ENCODE assay signal across 2 cellular contexts in the genomic region with DNA sequence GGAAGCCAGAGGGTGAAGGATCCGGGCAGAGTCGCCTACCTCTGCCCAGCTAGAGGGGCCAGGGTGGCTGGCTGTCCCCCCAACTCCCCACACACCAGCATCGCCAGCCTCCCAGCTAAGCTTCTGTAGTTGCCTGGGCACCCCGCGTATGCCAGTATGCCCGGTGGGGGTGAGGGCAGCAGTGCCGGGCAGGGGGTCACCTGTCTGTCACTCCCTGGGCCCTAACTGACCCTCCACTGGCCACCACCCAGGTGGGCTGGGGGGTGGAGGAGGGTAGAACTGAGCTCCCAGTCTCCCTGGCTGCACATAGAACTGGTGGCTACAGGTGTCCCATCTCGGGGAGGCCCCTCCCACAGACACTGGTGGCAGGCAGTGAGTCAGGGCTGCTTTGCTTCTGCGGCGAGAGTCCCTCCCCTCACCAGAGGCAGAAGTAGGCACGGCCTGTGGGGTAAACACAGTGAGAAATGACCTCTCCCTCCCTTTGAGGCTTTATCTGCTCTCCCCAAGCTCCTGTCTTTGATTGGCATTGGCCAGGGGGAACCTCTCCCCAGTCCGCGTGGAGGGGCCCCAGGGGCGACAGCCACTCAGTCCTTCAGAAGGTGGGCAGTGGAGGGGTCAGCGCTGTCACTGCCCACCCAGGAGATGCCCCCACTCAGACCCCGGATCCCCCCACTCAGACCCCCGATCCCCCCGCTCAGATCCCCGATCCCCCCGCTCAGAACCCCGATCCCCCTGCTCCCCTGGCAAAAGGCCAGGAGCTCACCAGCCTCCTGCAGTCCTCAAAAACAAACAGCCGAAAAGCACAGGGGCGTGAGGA.
TF ChIP-seq lines count a peak whose summit lies in the region.

No MANE protein-coding gene starts in this region.

TF ChIP-seq in HEK293, 187 proteins besides CTCF, POLR2A, EP300 and RAD21 (continued from another document and continues in another):
- TF ChIP-seq, protein P1, sequence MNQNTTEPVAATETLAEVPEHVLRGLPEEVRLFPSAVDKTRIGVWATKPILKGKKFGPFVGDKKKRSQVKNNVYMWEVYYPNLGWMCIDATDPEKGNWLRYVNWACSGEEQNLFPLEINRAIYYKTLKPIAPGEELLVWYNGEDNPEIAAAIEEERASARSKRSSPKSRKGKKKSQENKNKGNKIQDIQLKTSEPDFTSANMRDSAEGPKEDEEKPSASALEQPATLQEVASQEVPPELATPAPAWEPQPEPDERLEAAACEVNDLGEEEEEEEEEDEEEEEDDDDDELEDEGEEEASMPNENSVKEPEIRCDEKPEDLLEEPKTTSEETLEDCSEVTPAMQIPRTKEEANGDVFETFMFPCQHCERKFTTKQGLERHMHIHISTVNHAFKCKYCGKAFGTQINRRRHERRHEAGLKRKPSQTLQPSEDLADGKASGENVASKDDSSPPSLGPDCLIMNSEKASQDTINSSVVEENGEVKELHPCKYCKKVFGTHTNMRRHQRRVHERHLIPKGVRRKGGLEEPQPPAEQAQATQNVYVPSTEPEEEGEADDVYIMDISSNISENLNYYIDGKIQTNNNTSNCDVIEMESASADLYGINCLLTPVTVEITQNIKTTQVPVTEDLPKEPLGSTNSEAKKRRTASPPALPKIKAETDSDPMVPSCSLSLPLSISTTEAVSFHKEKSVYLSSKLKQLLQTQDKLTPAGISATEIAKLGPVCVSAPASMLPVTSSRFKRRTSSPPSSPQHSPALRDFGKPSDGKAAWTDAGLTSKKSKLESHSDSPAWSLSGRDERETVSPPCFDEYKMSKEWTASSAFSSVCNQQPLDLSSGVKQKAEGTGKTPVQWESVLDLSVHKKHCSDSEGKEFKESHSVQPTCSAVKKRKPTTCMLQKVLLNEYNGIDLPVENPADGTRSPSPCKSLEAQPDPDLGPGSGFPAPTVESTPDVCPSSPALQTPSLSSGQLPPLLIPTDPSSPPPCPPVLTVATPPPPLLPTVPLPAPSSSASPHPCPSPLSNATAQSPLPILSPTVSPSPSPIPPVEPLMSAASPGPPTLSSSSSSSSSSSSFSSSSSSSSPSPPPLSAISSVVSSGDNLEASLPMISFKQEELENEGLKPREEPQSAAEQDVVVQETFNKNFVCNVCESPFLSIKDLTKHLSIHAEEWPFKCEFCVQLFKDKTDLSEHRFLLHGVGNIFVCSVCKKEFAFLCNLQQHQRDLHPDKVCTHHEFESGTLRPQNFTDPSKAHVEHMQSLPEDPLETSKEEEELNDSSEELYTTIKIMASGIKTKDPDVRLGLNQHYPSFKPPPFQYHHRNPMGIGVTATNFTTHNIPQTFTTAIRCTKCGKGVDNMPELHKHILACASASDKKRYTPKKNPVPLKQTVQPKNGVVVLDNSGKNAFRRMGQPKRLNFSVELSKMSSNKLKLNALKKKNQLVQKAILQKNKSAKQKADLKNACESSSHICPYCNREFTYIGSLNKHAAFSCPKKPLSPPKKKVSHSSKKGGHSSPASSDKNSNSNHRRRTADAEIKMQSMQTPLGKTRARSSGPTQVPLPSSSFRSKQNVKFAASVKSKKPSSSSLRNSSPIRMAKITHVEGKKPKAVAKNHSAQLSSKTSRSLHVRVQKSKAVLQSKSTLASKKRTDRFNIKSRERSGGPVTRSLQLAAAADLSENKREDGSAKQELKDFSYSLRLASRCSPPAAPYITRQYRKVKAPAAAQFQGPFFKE (tag by site-specific recombination; IDR thresholded peaks at IDR 0.05; ENCODE audit: borderline replicate concordance), result no peak
- TF ChIP-seq ZNF266 (tag by site-specific recombination; IDR thresholded peaks at IDR 0.05; ENCODE audit: low read depth), result no peak
- TF ChIP-seq, protein P2, sequence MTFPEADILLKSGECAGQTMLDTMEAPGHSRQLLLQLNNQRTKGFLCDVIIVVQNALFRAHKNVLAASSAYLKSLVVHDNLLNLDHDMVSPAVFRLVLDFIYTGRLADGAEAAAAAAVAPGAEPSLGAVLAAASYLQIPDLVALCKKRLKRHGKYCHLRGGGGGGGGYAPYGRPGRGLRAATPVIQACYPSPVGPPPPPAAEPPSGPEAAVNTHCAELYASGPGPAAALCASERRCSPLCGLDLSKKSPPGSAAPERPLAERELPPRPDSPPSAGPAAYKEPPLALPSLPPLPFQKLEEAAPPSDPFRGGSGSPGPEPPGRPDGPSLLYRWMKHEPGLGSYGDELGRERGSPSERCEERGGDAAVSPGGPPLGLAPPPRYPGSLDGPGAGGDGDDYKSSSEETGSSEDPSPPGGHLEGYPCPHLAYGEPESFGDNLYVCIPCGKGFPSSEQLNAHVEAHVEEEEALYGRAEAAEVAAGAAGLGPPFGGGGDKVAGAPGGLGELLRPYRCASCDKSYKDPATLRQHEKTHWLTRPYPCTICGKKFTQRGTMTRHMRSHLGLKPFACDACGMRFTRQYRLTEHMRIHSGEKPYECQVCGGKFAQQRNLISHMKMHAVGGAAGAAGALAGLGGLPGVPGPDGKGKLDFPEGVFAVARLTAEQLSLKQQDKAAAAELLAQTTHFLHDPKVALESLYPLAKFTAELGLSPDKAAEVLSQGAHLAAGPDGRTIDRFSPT (tag by site-specific recombination; IDR thresholded peaks at IDR 0.05), result 0 out of 2 replicates have a peak, but pooled peaks have one; percentile 35
- TF ChIP-seq ZNF623 (tag by site-specific recombination; IDR thresholded peaks at IDR 0.05), result no peak
- no peak for TF ChIP-seq ZBTB7A (tag by site-specific recombination; IDR thresholded peaks at IDR 0.05; ENCODE audit: low read depth)
- TF ChIP-seq ZSCAN23 (tag by site-specific recombination; IDR thresholded peaks at IDR 0.05), result no peak
- 0 out of 2 replicates have a peak, but pooled peaks have one; percentile 9 for TF ChIP-seq SP2 (tag by site-specific recombination; IDR thresholded peaks at IDR 0.05)
- no peak for TF ChIP-seq YY1 (tag by site-specific recombination; IDR thresholded peaks at IDR 0.05)
- no peak for TF ChIP-seq EGR2 (tag by site-specific recombination; IDR thresholded peaks at IDR 0.05; ENCODE audit: low read depth)
- TF ChIP-seq ZXDB (tag by site-specific recombination; IDR thresholded peaks at IDR 0.05), result no peak
- no peak for TF ChIP-seq ZNF157 (tag by site-specific recombination; IDR thresholded peaks at IDR 0.05)
- TF ChIP-seq, protein P3, sequence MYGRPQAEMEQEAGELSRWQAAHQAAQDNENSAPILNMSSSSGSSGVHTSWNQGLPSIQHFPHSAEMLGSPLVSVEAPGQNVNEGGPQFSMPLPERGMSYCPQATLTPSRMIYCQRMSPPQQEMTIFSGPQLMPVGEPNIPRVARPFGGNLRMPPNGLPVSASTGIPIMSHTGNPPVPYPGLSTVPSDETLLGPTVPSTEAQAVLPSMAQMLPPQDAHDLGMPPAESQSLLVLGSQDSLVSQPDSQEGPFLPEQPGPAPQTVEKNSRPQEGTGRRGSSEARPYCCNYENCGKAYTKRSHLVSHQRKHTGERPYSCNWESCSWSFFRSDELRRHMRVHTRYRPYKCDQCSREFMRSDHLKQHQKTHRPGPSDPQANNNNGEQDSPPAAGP (tag by site-specific recombination; IDR thresholded peaks at IDR 0.05), result peak; percentile 30; the same call in 1 of the 2 replicates

TF ChIP-seq in GM23338, 12 proteins besides CTCF, POLR2A, EP300 and RAD21 (continued from another document):
- TF ChIP-seq, protein P4, sequence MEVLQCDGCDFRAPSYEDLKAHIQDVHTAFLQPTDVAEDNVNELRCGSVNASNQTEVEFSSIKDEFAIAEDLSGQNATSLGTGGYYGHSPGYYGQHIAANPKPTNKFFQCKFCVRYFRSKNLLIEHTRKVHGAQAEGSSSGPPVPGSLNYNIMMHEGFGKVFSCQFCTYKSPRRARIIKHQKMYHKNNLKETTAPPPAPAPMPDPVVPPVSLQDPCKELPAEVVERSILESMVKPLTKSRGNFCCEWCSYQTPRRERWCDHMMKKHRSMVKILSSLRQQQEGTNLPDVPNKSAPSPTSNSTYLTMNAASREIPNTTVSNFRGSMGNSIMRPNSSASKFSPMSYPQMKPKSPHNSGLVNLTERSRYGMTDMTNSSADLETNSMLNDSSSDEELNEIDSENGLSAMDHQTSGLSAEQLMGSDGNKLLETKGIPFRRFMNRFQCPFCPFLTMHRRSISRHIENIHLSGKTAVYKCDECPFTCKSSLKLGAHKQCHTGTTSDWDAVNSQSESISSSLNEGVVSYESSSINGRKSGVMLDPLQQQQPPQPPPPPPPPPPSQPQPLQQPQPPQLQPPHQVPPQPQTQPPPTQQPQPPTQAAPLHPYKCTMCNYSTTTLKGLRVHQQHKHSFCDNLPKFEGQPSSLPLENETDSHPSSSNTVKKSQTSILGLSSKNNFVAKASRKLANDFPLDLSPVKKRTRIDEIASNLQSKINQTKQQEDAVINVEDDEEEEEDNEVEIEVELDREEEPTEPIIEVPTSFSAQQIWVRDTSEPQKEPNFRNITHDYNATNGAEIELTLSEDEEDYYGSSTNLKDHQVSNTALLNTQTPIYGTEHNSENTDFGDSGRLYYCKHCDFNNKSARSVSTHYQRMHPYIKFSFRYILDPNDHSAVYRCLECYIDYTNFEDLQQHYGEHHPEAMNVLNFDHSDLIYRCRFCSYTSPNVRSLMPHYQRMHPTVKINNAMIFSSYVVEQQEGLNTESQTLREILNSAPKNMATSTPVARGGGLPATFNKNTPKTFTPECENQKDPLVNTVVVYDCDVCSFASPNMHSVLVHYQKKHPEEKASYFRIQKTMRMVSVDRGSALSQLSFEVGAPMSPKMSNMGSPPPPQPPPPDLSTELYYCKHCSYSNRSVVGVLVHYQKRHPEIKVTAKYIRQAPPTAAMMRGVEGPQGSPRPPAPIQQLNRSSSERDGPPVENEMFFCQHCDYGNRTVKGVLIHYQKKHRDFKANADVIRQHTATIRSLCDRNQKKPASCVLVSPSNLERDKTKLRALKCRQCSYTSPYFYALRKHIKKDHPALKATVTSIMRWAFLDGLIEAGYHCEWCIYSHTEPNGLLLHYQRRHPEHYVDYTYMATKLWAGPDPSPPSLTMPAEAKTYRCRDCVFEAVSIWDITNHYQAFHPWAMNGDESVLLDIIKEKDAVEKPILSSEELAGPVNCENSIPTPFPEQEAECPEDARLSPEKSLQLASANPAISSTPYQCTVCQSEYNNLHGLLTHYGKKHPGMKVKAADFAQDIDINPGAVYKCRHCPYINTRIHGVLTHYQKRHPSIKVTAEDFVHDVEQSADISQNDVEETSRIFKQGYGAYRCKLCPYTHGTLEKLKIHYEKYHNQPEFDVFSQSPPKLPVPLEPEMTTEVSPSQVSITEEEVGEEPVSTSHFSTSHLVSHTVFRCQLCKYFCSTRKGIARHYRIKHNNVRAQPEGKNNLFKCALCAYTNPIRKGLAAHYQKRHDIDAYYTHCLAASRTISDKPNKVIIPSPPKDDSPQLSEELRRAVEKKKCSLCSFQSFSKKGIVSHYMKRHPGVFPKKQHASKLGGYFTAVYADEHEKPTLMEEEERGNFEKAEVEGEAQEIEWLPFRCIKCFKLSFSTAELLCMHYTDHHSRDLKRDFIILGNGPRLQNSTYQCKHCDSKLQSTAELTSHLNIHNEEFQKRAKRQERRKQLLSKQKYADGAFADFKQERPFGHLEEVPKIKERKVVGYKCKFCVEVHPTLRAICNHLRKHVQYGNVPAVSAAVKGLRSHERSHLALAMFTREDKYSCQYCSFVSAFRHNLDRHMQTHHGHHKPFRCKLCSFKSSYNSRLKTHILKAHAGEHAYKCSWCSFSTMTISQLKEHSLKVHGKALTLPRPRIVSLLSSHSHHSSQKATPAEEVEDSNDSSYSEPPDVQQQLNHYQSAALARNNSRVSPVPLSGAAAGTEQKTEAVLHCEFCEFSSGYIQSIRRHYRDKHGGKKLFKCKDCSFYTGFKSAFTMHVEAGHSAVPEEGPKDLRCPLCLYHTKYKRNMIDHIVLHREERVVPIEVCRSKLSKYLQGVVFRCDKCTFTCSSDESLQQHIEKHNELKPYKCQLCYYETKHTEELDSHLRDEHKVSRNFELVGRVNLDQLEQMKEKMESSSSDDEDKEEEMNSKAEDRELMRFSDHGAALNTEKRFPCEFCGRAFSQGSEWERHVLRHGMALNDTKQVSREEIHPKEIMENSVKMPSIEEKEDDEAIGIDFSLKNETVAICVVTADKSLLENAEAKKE (CRISPR knock-in tag; IDR thresholded peaks at IDR 0.05), result no peak
- TF ChIP-seq NANOG (IDR thresholded peaks at IDR 0.05; ENCODE audit: borderline replicate concordance), result no peak
- TF ChIP-seq, protein P5, sequence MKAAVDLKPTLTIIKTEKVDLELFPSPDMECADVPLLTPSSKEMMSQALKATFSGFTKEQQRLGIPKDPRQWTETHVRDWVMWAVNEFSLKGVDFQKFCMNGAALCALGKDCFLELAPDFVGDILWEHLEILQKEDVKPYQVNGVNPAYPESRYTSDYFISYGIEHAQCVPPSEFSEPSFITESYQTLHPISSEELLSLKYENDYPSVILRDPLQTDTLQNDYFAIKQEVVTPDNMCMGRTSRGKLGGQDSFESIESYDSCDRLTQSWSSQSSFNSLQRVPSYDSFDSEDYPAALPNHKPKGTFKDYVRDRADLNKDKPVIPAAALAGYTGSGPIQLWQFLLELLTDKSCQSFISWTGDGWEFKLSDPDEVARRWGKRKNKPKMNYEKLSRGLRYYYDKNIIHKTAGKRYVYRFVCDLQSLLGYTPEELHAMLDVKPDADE (IDR thresholded peaks at IDR 0.05), result no peak
- no peak for TF ChIP-seq EZH2 (IDR thresholded peaks at IDR 0.05; ENCODE audit: low read depth, unreplicated experiment)
